Comparison of ENCODE assay signal across 8 cellular contexts in the genomic region with DNA sequence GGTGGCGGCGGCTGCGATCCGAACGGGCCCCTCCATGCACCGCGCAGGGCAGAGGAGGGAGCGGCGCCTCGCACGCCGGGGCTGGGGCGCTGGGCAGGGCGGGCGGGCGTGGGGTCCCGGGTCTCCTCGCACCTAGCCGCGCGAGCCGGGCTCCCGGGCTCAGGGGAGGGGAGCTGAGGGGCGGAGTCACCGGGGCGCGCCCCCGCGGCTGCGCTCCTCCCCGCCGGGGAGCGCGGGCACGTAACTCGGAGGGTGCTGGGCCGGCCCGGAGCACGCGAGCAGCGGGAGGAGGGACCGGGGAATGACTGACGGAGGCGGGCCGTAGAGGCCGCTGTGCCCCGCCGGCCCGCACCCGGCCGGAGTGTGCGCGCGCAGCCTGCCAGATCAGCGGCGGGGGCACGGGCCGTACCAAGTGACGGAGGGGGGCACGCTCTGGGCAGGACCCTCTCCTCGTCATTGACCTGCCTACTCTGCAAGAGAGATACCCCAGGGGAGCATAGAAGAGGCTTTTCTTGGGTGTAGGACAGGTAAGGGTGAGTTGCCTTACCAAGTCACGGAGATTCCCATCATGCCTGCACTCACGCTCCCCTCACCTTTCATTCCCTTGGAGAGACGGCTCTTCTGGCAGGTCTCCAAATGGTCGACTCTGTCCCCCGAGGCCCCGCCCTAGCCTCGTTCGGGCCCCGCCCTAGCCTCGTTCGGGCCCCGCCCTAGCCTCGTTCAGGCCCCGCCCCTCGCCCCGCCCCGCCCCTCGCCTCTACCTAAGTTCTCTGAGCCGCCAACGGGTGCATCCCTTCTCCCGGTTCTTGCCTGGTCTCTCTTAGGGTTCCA. TPM values are rescaled to one million over a fixed set of nuclear protein-coding genes. Genes with fewer than 3 reads are reported as not detected.
DNase-seq lines count a peak whose midpoint lies in the region; ATAC-seq and TF ChIP-seq lines count a peak whose summit lies in the region.

A gene with protein sequence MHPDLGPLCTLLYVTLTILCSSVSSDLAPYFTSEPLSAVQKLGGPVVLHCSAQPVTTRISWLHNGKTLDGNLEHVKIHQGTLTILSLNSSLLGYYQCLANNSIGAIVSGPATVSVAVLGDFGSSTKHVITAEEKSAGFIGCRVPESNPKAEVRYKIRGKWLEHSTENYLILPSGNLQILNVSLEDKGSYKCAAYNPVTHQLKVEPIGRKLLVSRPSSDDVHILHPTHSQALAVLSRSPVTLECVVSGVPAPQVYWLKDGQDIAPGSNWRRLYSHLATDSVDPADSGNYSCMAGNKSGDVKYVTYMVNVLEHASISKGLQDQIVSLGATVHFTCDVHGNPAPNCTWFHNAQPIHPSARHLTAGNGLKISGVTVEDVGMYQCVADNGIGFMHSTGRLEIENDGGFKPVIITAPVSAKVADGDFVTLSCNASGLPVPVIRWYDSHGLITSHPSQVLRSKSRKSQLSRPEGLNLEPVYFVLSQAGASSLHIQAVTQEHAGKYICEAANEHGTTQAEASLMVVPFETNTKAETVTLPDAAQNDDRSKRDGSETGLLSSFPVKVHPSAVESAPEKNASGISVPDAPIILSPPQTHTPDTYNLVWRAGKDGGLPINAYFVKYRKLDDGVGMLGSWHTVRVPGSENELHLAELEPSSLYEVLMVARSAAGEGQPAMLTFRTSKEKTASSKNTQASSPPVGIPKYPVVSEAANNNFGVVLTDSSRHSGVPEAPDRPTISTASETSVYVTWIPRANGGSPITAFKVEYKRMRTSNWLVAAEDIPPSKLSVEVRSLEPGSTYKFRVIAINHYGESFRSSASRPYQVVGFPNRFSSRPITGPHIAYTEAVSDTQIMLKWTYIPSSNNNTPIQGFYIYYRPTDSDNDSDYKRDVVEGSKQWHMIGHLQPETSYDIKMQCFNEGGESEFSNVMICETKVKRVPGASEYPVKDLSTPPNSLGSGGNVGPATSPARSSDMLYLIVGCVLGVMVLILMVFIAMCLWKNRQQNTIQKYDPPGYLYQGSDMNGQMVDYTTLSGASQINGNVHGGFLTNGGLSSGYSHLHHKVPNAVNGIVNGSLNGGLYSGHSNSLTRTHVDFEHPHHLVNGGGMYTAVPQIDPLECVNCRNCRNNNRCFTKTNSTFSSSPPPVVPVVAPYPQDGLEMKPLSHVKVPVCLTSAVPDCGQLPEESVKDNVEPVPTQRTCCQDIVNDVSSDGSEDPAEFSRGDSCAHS (N-terminal part only) (minus strand): TSS at position 188 of the 831 bp plus-strand sequence. CDS start 39,390 bp downstream, outside the sequence.

- H3K4me1 ChIP-seq in psoas muscle = peaks cover 12% of the 10 kb centered on the region

- H3K4me1 Mint-ChIP-seq in T-helper 1 cell treated with Interleukin-12 subunit alpha and Interleukin-12 subunit beta and Interleukin-4 antibody, amounts not matched to agents 30 μg/mL and 1 μg/mL, for 36 hours (ENCODE audit: low read depth) = peaks cover 6% of the 10 kb centered on the region

- H3K27me3 Mint-ChIP-seq in T-helper 1 cell treated with Interleukin-12 subunit alpha and Interleukin-12 subunit beta and Interleukin-4 antibody, amounts not matched to agents 30 μg/mL and 1 μg/mL, for 36 hours (ENCODE audit: low read depth) = peaks cover 47% of the 10 kb centered on the region

- H3K9me3 Mint-ChIP-seq in T-helper 1 cell treated with Interleukin-12 subunit alpha and Interleukin-12 subunit beta and Interleukin-4 antibody, amounts not matched to agents 30 μg/mL and 1 μg/mL, for 36 hours = no peaks in the 10 kb centered on the region

- TF ChIP-seq CTCF in psoas muscle (IDR thresholded peaks at IDR 0.05) = no peak

- H3K4me3 Mint-ChIP-seq in T-helper 1 cell treated with Interleukin-12 subunit alpha and Interleukin-12 subunit beta and Interleukin-4 antibody, amounts not matched to agents 30 μg/mL and 1 μg/mL, for 36 hours = peak within 1 kb of the TSS; percentile 86

- H3K27ac ChIP-seq in angular gyrus (ENCODE audit: low read depth, low read length) (peak within 1 kb of the TSS; percentile 44), psoas muscle (peak within 1 kb of the TSS; percentile 80)

- H3K4me3 ChIP-seq in psoas muscle = peak within 1 kb of the TSS; percentile 79

- no peaks in the 10 kb centered on the region for H3K36me3 Mint-ChIP-seq in T-helper 1 cell treated with Interleukin-12 subunit alpha and Interleukin-12 subunit beta and Interleukin-4 antibody, amounts not matched to agents 30 μg/mL and 1 μg/mL, for 36 hours (ENCODE audit: low read depth)

- H3K36me3 ChIP-seq in psoas muscle (ENCODE audit: insufficient read depth in 1 of 2, low read depth in 1 of 2) = no peaks in the 10 kb centered on the region

- ATAC-seq in GM18499 (IDR thresholded peaks at IDR 0.05; ENCODE audit: insufficient read depth, unreplicated experiment) (peak; percentile 90), HG02943 (IDR thresholded peaks at IDR 0.05; ENCODE audit: low read depth, unreplicated experiment) (peak; percentile 98), left ventricle myocardium superior (peak; percentile 99), psoas muscle (peak; percentile 99)

- intact Hi-C loops in left ventricle myocardium superior (cut with micrococcal nuclease) = loop anchor here (10.0 kb wide), 1 partner anchor 52 kb away; no protein-coding TSS in a partner anchor
- intact Hi-C loops in psoas muscle (cut with DNase I) = loop anchor here (2.0 to 10.0 kb wide), 5 partner anchors 49 to 132 kb away; a partner anchor contains a TSS

- H3K9me3 ChIP-seq in psoas muscle = no peaks in the 10 kb centered on the region

- WGBS in psoas muscle, 3 donors = 0 to 1% (median 1%) methylated on average over 29 to 80 of the region's 82 CpGs

- peak within 1 kb of the TSS; percentile 96 for H3K27ac Mint-ChIP-seq in T-helper 1 cell treated with Interleukin-12 subunit alpha and Interleukin-12 subunit beta and Interleukin-4 antibody, amounts not matched to agents 30 μg/mL and 1 μg/mL, for 36 hours

- DNase-seq in NCI-H1694 treated with DMSO at 0.1 percent for 48 hours (lab: John Stamatoyannopoulos, UW) (peak; percentile 58), left ventricle myocardium superior (peak; percentile 96), psoas muscle (peak; percentile 93 to 96), ureter (ENCODE audit: low spot score) (peak; percentile 92)

- H3K27me3 ChIP-seq in psoas muscle (ENCODE audit: insufficient read depth in 3 of 3, low read length in 2 of 3) = peaks cover 0 to 16% (median 0%) of the 10 kb centered on the region in 3 donors

RNA-seq across cellular contexts. Expression of the gene that starts here (rescaled TPM):
- 15.9 TPM for total RNA-seq in left ventricle myocardium superior
- total RNA-seq in psoas muscle = 1 to 10 TPM; 1.3 to 5.6 (median 1.5) TPM
- polyA plus RNA-seq in psoas muscle = 1 to 10 TPM in 1 of 3 donors, under 1 TPM in 2; 0.63 to 1.0 (median 0.79) TPM
- 7.4 TPM for total RNA-seq in ureter

Comparison
In these comparisons a context has a peak if more than half of its experiments do, and no peak if none do; other contexts are left out.
1. Peak in every context shown above with its lines: DNase-seq, ATAC-seq, H3K4me3 ChIP-seq and H3K27ac ChIP-seq.